1 cellular context compared by ENCODE assay signal in the genomic region with DNA sequence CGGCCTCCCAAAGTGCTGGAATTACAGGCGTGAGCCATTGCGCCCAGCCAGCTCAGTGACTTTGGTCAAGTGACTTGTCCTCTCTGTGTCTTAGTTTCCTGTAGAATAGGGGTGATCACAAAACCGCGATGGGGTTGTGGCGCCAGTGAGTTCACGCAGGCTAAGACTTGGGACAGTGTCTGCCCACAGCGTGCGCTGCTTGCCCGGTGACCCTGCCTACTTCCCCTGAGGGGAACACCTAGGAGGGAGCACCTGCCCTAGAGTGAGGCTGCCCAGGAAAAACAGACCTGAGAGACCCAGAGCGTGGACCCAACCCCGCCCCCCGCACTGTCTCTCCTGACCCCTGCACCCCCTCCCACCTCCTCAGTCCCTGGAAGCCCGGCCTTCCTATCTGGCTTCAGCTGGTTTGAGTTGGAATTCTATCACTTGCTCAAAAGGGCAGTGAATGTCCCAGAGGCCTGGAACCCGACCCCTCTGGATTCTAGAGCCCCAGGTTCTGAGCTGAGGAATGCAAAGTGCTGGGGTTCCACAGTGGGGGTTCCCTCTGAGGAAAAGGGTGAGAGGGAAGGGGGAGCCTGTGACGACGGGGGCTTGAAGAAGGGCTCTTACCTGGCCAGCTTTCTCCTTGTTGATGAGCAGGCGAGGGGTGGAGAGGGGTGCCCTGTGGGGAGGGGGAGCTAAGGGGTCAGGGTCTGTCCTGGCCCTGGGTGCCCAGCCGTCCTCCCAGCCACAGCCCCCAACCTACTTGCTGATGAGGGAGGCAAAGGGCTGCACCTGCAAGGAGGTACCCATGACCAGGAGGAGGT.
A peak's percentile ranks its signal among the peaks of the same experiment; 100 is the strongest.
TF ChIP-seq lines count a peak whose summit lies in the region.

No MANE protein-coding gene starts in this region.

TF ChIP-seq in HEK293, 187 proteins besides CTCF, POLR2A, EP300 and RAD21:
- TF ChIP-seq, protein P1, sequence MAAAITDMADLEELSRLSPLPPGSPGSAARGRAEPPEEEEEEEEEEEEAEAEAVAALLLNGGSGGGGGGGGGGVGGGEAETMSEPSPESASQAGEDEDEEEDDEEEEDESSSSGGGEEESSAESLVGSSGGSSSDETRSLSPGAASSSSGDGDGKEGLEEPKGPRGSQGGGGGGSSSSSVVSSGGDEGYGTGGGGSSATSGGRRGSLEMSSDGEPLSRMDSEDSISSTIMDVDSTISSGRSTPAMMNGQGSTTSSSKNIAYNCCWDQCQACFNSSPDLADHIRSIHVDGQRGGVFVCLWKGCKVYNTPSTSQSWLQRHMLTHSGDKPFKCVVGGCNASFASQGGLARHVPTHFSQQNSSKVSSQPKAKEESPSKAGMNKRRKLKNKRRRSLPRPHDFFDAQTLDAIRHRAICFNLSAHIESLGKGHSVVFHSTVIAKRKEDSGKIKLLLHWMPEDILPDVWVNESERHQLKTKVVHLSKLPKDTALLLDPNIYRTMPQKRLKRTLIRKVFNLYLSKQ (tag by site-specific recombination; IDR thresholded peaks at IDR 0.05; ENCODE audit: borderline replicate concordance): no peak
- TF ChIP-seq ZNF248 (tag by site-specific recombination; IDR thresholded peaks at IDR 0.05) (peak; percentile 45; the same call in 1 of the 2 replicates), MZF1 (tag by site-specific recombination; IDR thresholded peaks at IDR 0.05; ENCODE audit: borderline replicate concordance) (no peak)
